1 cellular context compared by ENCODE assay signal in the genomic region with DNA sequence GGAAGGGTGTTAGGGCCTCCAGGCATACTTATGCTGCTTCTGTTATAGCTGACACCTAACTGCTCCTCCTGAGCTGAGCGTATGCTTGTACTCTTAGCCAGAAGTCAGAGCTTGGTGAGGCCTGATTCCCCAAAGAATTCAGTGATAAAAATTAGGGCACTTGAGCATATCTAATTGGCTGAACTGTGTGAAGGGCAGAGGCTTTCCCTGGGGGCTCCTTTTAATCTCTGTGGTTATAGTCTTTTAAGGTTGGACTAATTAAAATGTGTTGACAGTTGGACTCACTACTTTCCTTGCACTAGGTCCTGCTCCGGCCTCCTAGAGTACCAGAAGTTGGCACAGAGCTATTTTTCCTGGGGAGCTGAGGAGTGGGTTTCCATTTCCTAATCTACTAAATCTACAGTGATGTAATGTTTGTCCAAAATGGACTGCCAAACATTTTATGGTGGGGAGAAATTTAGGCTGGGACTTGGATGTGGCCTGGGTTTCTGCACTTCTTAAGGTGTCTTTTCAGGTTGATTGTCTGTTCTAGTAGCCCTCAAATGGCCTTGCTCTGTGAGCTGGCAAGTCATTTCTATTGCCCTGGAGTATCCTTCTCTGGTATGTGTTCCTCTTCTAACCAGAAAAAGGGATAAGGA.
A peak's percentile ranks its signal among the peaks of the same experiment; 100 is the strongest.
TF ChIP-seq lines count a peak whose summit lies in the region.

No MANE protein-coding gene starts in this region.

TF ChIP-seq in GM12878, 131 proteins besides CTCF, POLR2A, EP300 and RAD21 (continues in another document):
- TF ChIP-seq, protein P1, sequence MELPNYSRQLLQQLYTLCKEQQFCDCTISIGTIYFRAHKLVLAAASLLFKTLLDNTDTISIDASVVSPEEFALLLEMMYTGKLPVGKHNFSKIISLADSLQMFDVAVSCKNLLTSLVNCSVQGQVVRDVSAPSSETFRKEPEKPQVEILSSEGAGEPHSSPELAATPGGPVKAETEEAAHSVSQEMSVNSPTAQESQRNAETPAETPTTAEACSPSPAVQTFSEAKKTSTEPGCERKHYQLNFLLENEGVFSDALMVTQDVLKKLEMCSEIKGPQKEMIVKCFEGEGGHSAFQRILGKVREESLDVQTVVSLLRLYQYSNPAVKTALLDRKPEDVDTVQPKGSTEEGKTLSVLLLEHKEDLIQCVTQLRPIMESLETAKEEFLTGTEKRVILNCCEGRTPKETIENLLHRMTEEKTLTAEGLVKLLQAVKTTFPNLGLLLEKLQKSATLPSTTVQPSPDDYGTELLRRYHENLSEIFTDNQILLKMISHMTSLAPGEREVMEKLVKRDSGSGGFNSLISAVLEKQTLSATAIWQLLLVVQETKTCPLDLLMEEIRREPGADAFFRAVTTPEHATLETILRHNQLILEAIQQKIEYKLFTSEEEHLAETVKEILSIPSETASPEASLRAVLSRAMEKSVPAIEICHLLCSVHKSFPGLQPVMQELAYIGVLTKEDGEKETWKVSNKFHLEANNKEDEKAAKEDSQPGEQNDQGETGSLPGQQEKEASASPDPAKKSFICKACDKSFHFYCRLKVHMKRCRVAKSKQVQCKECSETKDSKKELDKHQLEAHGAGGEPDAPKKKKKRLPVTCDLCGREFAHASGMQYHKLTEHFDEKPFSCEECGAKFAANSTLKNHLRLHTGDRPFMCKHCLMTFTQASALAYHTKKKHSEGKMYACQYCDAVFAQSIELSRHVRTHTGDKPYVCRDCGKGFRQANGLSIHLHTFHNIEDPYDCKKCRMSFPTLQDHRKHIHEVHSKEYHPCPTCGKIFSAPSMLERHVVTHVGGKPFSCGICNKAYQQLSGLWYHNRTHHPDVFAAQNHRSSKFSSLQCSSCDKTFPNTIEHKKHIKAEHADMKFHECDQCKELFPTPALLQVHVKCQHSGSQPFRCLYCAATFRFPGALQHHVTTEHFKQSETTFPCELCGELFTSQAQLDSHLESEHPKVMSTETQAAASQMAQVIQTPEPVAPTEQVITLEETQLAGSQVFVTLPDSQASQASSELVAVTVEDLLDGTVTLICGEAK (IDR thresholded peaks at IDR 0.05; ENCODE audit: borderline replicate concordance): no peak
- TF ChIP-seq YY1 (IDR thresholded peaks at IDR 0.05; ENCODE audit: low read depth, low read length) (no peak), MEF2B (IDR thresholded peaks at IDR 0.05; ENCODE audit: partially characterized antibody, poor library complexity, severe bottlenecking) (peak; percentile 90), EGR1 (IDR thresholded peaks at IDR 0.05; ENCODE audit: borderline replicate concordance in 1 of 2, low read depth in 2 of 2, low read length in 2 of 2) (no peak), RCOR1 (conservative IDR thresholded peaks at IDR 0.05; ENCODE audit: low read depth, low read length) (no peak), KDM1A (IDR thresholded peaks at IDR 0.05; ENCODE audit: borderline replicate concordance) (no peak), MYB (IDR thresholded peaks at IDR 0.05; ENCODE audit: borderline replicate concordance, low read depth, low read length) (no peak), ZNF274 (IDR thresholded peaks at IDR 0.05; ENCODE audit: insufficient read depth, insufficient read length) (no peak), STAT1 (conservative IDR thresholded peaks at IDR 0.05) (no peak), ASH2L (IDR thresholded peaks at IDR 0.05; ENCODE audit: borderline replicate concordance, low read depth) (no peak), HDAC6 (IDR thresholded peaks at IDR 0.05; ENCODE audit: unreplicated experiment) (no peak), BHLHE40 (IDR thresholded peaks at IDR 0.05; ENCODE audit: borderline replicate concordance in 1 of 2, low read depth in 2 of 2, low read length in 1 of 2) (peak in 1 of 2 experiments; percentile 10; a peak in 1 of 4 replicates), FOS (IDR thresholded peaks at IDR 0.05; ENCODE audit: borderline replicate concordance, extremely low read depth, insufficient read length) (no peak), RUNX3 (IDR thresholded peaks at IDR 0.05; ENCODE audit: low read length) (no peak), BCL11A (IDR thresholded peaks at IDR 0.05; ENCODE audit: low read depth, low read length) (peak; percentile 74; the same call in 1 of the 2 replicates), TCF3 (IDR thresholded peaks at IDR 0.05; ENCODE audit: borderline replicate concordance, insufficient read depth, low read depth, low read length) (no peak), SMAD1 (IDR thresholded peaks at IDR 0.05; ENCODE audit: low read depth, partially characterized antibody) (no peak), ZBED1 (IDR thresholded peaks at IDR 0.05; ENCODE audit: borderline replicate concordance) (no peak), CHD2 (IDR thresholded peaks at IDR 0.05; ENCODE audit: borderline replicate concordance, low read depth, low read length) (no peak), MTA2 (IDR thresholded peaks at IDR 0.05; ENCODE audit: low read depth) (peak; percentile 95), ATF7 (IDR thresholded peaks at IDR 0.05; ENCODE audit: low read depth) (no peak), CBFB (IDR thresholded peaks at IDR 0.05; ENCODE audit: low read depth) (no peak), CBX5 (IDR thresholded peaks at IDR 0.05; ENCODE audit: low read depth) (no peak), SUPT20H (IDR thresholded peaks at IDR 0.05; ENCODE audit: borderline replicate concordance, control insufficient read depth, low read depth, low read length) (no peak), KAT2A (conservative IDR thresholded peaks at IDR 0.05; ENCODE audit: control insufficient read depth, low read depth, low read length) (no peak), IKZF2 (IDR thresholded peaks at IDR 0.05) (peak; percentile 25 to 30; a peak in 1 of 4 replicates), PML (IDR thresholded peaks at IDR 0.05; ENCODE audit: low read length) (no peak), DPF2 (IDR thresholded peaks at IDR 0.05) (peak; percentile 40; the same call in 1 of the 2 replicates), ETV6 (conservative IDR thresholded peaks at IDR 0.05 in 1 of 2, IDR thresholded peaks at IDR 0.05 in 1 of 2; ENCODE audit: borderline replicate concordance in 1 of 2, low read depth in 1 of 2) (no peak), IKZF1 (conservative IDR thresholded peaks at IDR 0.05) (peak; percentile 45), ZNF24 (IDR thresholded peaks at IDR 0.05) (no peak), NRF1 (conservative IDR thresholded peaks at IDR 0.05; ENCODE audit: low read depth, low read length) (no peak), KLF5 (IDR thresholded peaks at IDR 0.05; ENCODE audit: partially characterized antibody) (no peak), RFX5 (IDR thresholded peaks at IDR 0.05; ENCODE audit: low read depth, low read length) (no peak), NR2F1 (conservative IDR thresholded peaks at IDR 0.05) (peak; percentile 54), RAD51 (IDR thresholded peaks at IDR 0.05) (no peak)
- TF ChIP-seq, protein P2, sequence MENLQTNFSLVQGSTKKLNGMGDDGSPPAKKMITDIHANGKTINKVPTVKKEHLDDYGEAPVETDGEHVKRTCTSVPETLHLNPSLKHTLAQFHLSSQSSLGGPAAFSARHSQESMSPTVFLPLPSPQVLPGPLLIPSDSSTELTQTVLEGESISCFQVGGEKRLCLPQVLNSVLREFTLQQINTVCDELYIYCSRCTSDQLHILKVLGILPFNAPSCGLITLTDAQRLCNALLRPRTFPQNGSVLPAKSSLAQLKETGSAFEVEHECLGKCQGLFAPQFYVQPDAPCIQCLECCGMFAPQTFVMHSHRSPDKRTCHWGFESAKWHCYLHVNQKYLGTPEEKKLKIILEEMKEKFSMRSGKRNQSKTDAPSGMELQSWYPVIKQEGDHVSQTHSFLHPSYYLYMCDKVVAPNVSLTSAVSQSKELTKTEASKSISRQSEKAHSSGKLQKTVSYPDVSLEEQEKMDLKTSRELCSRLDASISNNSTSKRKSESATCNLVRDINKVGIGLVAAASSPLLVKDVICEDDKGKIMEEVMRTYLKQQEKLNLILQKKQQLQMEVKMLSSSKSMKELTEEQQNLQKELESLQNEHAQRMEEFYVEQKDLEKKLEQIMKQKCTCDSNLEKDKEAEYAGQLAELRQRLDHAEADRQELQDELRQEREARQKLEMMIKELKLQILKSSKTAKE (IDR thresholded peaks at IDR 0.05; ENCODE audit: low read depth, poor library complexity, severe bottlenecking): no peak
- TF ChIP-seq, protein P3, sequence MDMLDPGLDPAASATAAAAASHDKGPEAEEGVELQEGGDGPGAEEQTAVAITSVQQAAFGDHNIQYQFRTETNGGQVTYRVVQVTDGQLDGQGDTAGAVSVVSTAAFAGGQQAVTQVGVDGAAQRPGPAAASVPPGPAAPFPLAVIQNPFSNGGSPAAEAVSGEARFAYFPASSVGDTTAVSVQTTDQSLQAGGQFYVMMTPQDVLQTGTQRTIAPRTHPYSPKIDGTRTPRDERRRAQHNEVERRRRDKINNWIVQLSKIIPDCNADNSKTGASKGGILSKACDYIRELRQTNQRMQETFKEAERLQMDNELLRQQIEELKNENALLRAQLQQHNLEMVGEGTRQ (IDR thresholded peaks at IDR 0.05; ENCODE audit: borderline replicate concordance, low read depth, low read length): no peak
- TF ChIP-seq, protein P4, sequence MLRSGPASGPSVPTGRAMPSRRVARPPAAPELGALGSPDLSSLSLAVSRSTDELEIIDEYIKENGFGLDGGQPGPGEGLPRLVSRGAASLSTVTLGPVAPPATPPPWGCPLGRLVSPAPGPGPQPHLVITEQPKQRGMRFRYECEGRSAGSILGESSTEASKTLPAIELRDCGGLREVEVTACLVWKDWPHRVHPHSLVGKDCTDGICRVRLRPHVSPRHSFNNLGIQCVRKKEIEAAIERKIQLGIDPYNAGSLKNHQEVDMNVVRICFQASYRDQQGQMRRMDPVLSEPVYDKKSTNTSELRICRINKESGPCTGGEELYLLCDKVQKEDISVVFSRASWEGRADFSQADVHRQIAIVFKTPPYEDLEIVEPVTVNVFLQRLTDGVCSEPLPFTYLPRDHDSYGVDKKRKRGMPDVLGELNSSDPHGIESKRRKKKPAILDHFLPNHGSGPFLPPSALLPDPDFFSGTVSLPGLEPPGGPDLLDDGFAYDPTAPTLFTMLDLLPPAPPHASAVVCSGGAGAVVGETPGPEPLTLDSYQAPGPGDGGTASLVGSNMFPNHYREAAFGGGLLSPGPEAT (IDR thresholded peaks at IDR 0.05; ENCODE audit: low read depth): no peak
- TF ChIP-seq, protein P5, sequence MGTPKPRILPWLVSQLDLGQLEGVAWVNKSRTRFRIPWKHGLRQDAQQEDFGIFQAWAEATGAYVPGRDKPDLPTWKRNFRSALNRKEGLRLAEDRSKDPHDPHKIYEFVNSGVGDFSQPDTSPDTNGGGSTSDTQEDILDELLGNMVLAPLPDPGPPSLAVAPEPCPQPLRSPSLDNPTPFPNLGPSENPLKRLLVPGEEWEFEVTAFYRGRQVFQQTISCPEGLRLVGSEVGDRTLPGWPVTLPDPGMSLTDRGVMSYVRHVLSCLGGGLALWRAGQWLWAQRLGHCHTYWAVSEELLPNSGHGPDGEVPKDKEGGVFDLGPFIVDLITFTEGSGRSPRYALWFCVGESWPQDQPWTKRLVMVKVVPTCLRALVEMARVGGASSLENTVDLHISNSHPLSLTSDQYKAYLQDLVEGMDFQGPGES (IDR thresholded peaks at IDR 0.05): no peak
- TF ChIP-seq, protein P6, sequence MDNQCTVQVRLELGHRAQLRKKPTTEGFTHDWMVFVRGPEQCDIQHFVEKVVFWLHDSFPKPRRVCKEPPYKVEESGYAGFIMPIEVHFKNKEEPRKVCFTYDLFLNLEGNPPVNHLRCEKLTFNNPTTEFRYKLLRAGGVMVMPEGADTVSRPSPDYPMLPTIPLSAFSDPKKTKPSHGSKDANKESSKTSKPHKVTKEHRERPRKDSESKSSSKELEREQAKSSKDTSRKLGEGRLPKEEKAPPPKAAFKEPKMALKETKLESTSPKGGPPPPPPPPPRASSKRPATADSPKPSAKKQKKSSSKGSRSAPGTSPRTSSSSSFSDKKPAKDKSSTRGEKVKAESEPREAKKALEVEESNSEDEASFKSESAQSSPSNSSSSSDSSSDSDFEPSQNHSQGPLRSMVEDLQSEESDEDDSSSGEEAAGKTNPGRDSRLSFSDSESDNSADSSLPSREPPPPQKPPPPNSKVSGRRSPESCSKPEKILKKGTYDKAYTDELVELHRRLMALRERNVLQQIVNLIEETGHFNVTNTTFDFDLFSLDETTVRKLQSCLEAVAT (IDR thresholded peaks at IDR 0.05): no peak
- TF ChIP-seq, protein P7, sequence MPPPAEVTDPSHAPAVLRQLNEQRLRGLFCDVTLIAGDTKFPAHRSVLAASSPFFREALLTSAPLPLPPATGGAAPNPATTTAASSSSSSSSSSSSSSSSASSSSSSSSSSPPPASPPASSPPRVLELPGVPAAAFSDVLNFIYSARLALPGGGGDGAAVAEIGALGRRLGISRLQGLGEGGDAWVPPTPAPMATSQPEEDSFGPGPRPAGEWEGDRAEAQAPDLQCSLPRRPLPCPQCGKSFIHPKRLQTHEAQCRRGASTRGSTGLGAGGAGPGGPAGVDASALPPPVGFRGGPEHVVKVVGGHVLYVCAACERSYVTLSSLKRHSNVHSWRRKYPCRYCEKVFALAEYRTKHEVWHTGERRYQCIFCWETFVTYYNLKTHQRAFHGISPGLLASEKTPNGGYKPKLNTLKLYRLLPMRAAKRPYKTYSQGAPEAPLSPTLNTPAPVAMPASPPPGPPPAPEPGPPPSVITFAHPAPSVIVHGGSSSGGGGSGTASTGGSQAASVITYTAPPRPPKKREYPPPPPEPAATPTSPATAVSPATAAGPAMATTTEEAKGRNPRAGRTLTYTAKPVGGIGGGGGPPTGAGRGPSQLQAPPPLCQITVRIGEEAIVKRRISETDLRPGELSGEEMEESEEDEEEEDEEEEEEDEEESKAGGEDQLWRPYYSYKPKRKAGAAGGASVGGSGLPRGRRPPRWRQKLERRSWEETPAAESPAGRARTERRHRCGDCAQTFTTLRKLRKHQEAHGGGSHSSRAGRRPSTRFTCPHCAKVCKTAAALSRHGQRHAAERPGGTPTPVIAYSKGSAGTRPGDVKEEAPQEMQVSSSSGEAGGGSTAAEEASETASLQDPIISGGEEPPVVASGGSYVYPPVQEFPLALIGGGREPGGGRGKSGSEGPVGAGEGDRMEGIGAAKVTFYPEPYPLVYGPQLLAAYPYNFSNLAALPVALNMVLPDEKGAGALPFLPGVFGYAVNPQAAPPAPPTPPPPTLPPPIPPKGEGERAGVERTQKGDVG (CRISPR knock-in tag; IDR thresholded peaks at IDR 0.05): no peak
- TF ChIP-seq, protein P8, sequence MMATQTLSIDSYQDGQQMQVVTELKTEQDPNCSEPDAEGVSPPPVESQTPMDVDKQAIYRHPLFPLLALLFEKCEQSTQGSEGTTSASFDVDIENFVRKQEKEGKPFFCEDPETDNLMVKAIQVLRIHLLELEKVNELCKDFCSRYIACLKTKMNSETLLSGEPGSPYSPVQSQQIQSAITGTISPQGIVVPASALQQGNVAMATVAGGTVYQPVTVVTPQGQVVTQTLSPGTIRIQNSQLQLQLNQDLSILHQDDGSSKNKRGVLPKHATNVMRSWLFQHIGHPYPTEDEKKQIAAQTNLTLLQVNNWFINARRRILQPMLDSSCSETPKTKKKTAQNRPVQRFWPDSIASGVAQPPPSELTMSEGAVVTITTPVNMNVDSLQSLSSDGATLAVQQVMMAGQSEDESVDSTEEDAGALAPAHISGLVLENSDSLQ (IDR thresholded peaks at IDR 0.05): no peak
- TF ChIP-seq, protein P9, sequence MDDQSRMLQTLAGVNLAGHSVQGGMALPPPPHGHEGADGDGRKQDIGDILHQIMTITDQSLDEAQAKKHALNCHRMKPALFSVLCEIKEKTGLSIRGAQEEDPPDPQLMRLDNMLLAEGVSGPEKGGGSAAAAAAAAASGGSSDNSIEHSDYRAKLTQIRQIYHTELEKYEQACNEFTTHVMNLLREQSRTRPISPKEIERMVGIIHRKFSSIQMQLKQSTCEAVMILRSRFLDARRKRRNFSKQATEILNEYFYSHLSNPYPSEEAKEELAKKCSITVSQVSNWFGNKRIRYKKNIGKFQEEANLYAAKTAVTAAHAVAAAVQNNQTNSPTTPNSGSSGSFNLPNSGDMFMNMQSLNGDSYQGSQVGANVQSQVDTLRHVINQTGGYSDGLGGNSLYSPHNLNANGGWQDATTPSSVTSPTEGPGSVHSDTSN (IDR thresholded peaks at IDR 0.05; ENCODE audit: insufficient replicate concordance, low read depth, low read length): no peak
